Comparison of ENCODE assay signal across 8 cellular contexts in the genomic region with DNA sequence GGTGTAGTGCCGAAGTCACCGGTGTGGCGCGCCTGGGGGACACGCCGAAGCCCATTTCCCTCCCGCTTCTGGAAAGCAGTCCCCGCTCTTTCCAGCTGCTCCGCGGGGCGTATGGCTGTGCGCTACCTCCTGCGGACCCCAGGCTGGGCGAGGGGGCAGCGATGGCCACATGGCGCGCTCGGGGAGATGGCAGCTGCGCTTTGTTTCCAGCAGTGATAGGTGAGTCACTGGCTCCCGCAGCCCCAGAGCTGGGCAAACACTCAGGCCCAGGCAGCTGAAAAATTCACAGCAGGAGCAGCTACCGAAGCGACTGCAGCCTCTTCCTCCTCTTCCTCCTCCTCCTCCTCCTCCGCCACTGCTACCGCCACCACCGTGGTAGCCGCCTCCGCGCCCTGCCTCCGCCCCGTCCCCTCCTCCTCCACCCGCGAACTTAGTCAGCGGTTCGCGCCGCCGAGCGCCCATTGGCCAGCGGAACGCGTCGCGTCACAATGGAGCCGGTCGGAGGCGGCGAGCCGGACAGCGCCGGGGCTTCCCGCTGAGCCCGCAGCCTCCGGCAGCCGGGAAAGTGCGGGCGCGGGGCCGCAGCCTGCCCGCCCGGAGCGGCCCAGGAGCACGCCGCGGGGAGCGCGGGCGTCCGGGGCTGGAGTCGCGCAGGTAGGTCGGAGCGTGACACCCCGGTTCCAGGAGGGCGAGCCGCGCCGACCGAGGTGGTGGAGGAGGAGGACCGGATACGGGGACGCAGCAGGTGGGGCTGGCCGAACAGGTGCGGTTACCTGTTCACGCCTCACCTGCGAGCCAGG. TPM values are rescaled to one million over a fixed set of nuclear protein-coding genes. Genes with fewer than 3 reads are reported as not detected.
A peak's percentile ranks its signal among the peaks of the same experiment; 100 is the strongest.
DNase-seq lines count a peak whose midpoint lies in the region; ATAC-seq, FAIRE-seq and TF ChIP-seq lines count a peak whose summit lies in the region.

Gene LRRC8B (plus strand): TSS at position 461 of the 800 bp plus-strand sequence. CDS start 57,822 bp downstream, outside the sequence.

- FAIRE-seq in HepG2 (lab: Jason Lieb, UNC): peak; percentile 42

- H3K4me3 ChIP-seq in HepG2 (replicated peaks in 1 of 3; ENCODE audit: insufficient read depth in 1 of 3, low read depth in 2 of 3, low read length in 3 of 3): peak within 1 kb of the TSS; percentile 77 to 100 (median 89)

- H3K36me3 ChIP-seq in HepG2 (replicated peaks in 1 of 2; ENCODE audit: control insufficient read depth in 1 of 2, insufficient read depth in 2 of 2, low read length in 2 of 2): no peaks in the 10 kb centered on the region

- DNase-seq in Ammon's horn (ENCODE audit: low spot score): peak; percentile 96
- peak; percentile 25 for DNase-seq in NCI-H524 treated with DMSO at 0.1 percent for 48 hours (lab: John Stamatoyannopoulos, UW)
- peak; percentile 92 to 93 for DNase-seq in activated CD4-positive, alpha-beta T cell treated with anti-CD3 and anti-CD28 coated beads, Interleukin-2, amount 50 U/mL, for 4 hours
- peak; percentile 93 for DNase-seq in dermis blood vessel endothelial cell
- DNase-seq in HepG2 (ENCODE audit: low spot score): peak; percentile 66
- peak; percentile 81 to 82 for DNase-seq in stimulated activated CD4-positive, alpha-beta T cell treated with anti-CD3 and anti-CD28 coated beads, Interleukin-2, amount 100 ng/mL, for 48 hours

- intact Hi-C loops in HepG2 (cut with micrococcal nuclease; ENCODE audit: unreplicated experiment): loop anchor here (5.0 to 10.0 kb wide), 2 partner anchors 43 to 630 kb away; partner anchors contain the start of gene GTF2B

- TF ChIP-seq POLR2A in HepG2 (IDR thresholded peaks at IDR 0.05; ENCODE audit: insufficient read depth in 1 of 2, low read depth in 2 of 2, low read length in 2 of 2): peak; percentile 87 to 92

- in situ Hi-C loops in HepG2 (cut with HindIII; ENCODE audit: extremely low pct_ligation_motif_present, low pct_unique_long_range_greater_than_20kb): no loop called here

- POLR2A ChIA-PET in HepG2 (lab: Yijun Ruan, JAX): interaction anchor here (0.7 to 0.9 kb wide), 5 partner anchors 12 to 72 kb away, joined by 3 read pairs; no protein-coding TSS in a partner anchor

- H3K9ac ChIP-seq in HepG2 (ENCODE audit: insufficient read depth, low read depth, low read length): peak within 1 kb of the TSS; percentile 89

- WGBS in HepG2 (ENCODE audit: low lambda C conversion rate): 1% methylated on average over 14 of the region's 85 CpGs

- TF ChIP-seq EP300 in HepG2 (IDR thresholded peaks at IDR 0.05; ENCODE audit: low read depth in 2 of 2, low read length in 2 of 2) (no peak), HepG2 (CRISPR knock-in tag; IDR thresholded peaks at IDR 0.05; ENCODE audit: borderline replicate concordance) (no peak)

- peaks cover 47% of the 10 kb centered on the region for H3K4me1 ChIP-seq in HepG2 (ENCODE audit: insufficient read depth, low read length)

- CTCF ChIA-PET in HepG2 (lab: Yijun Ruan, JAX; ENCODE audit: low intra/inter-chr PET ratio, low total read pairs): no interaction called here

- H3K9me3 ChIP-seq in HepG2 (ENCODE audit: low read length): no peaks in the 10 kb centered on the region

- no peak; the same call in 1 of the 2 replicates for TF ChIP-seq RAD21 in HepG2 (CRISPR knock-in tag; IDR thresholded peaks at IDR 0.05)

- H3K27me3 ChIP-seq in HepG2 (ENCODE audit: control insufficient read depth in 1 of 2, insufficient read depth in 2 of 2, low read length in 2 of 2): no peaks in the 10 kb centered on the region; a peak in 1 of 5 replicates

- peaks cover 16% of the 10 kb centered on the region for H3K79me2 ChIP-seq in HepG2 (ENCODE audit: insufficient read depth, low read length)

- H4K20me1 ChIP-seq in HepG2 (ENCODE audit: insufficient read depth, low read length): no peaks in the 10 kb centered on the region

- ATAC-seq in GM19035 (IDR thresholded peaks at IDR 0.05; ENCODE audit: unreplicated experiment) (peak; percentile 92), HG03342 (IDR thresholded peaks at IDR 0.05; ENCODE audit: unreplicated experiment) (peak; percentile 84), HepG2 (peak; percentile 96)

- no TSS peak for BruUV-seq in HepG2 (replicated peaks; lab: Mats Ljungman, UMichigan)

- 0 out of 2 replicates have a peak, but pooled peaks have one; percentile 11 for TF ChIP-seq CTCF in HepG2 (CRISPR knock-in tag; IDR thresholded peaks at IDR 0.05)

- H3K27ac ChIP-seq in HepG2 (ENCODE audit: extremely low read length, insufficient read depth, low read length): peak within 1 kb of the TSS; percentile 84

- H2AFZ ChIP-seq in HepG2 (ENCODE audit: low read length): peak within 1 kb of the TSS; percentile 76

- peak within 1 kb of the TSS; percentile 87 for H3K4me2 ChIP-seq in HepG2 (ENCODE audit: low read depth, low read length)

TF ChIP-seq in HepG2, 621 proteins besides CTCF, POLR2A, EP300 and RAD21 (continues in another document):
- TF ChIP-seq ZNF234 (CRISPR knock-in tag; conservative IDR thresholded peaks at IDR 0.05) (no peak; the same call in 1 of the 2 replicates), ZNF562 (CRISPR knock-in tag; IDR thresholded peaks at IDR 0.05; ENCODE audit: borderline replicate concordance) (no peak), ZSCAN12 (CRISPR knock-in tag; IDR thresholded peaks at IDR 0.05) (no peak), AGO2 (optimal IDR thresholded peaks at IDR 0.05; ENCODE audit: low read depth, low read length) (peak; percentile 78), SMARCE1 (IDR thresholded peaks at IDR 0.05; ENCODE audit: borderline replicate concordance) (no peak), FOXC1 (CRISPR knock-in tag; IDR thresholded peaks at IDR 0.05; ENCODE audit: borderline replicate concordance) (peak; percentile 84; the same call in 1 of the 2 replicates), SKI (IDR thresholded peaks at IDR 0.05; ENCODE audit: partially characterized antibody) (peak; percentile 8), ZSCAN22 (CRISPR knock-in tag; IDR thresholded peaks at IDR 0.05) (peak; percentile 21; the same call in 1 of the 2 replicates), FOXP4 (CRISPR knock-in tag; IDR thresholded peaks at IDR 0.05) (no peak), ZNF616 (CRISPR knock-in tag; IDR thresholded peaks at IDR 0.05; ENCODE audit: low read depth) (no peak), CBX2 (IDR thresholded peaks at IDR 0.05; ENCODE audit: low read depth, low read length) (no peak), CBX2 (CRISPR knock-in tag; IDR thresholded peaks at IDR 0.05; ENCODE audit: low read depth) (no peak), ZNF800 (CRISPR knock-in tag; IDR thresholded peaks at IDR 0.05) (0 out of 2 replicates have a peak, but pooled peaks have one; percentile 21)

RNA-seq across cellular contexts. Expression of gene LRRC8B, which starts in this region (rescaled TPM):
- total RNA-seq in dermis blood vessel endothelial cell (6.4 and 8.5 TPM in 2 replicates), HepG2 (2016; rRNA removed; fragmentation: Illumina TruSeq; extraction: Trizol) (7.6 and 9.2 TPM in 2 replicates)
- 1.1 and 1.4 TPM in 2 replicates for total RNA-seq in HepG2 (2016; cell fraction: cytosol; rRNA removed; fragmentation: Illumina TruSeq; extraction: Trizol; ENCODE audit: low read depth)
- 6.9 and 9.0 TPM in 2 replicates for total RNA-seq in HepG2 (2016; cell fraction: insoluble cytoplasmic fraction; rRNA removed; fragmentation: Illumina TruSeq; extraction: Trizol)
- total RNA-seq in HepG2 (2016; cell fraction: membrane; rRNA removed; fragmentation: Illumina TruSeq; extraction: Trizol): 5.0 and 5.5 TPM in 2 replicates
- 6.7 and 7.5 TPM in 2 replicates for total RNA-seq in HepG2 (2016; cell fraction: nucleus; rRNA removed; fragmentation: Illumina TruSeq; extraction: Trizol)
- polyA plus RNA-seq in HepG2 (2011; rRNA removed): 4.9 TPM in 2 replicates
- polyA plus RNA-seq in HepG2 (2011; cell fraction: cytosol; rRNA removed): 5.2 and 6.2 TPM in 2 replicates
- polyA plus RNA-seq in HepG2 (2011; cell fraction: nucleus; rRNA removed): 3.8 and 4.7 TPM in 2 replicates
- polyA plus RNA-seq in HepG2 (2012): 4.1 and 4.3 TPM in 2 replicates
- polyA plus RNA-seq in HepG2 (2016; cell fraction: cytosol; fragmentation: Illumina TruSeq; extraction: Trizol; ENCODE audit: low read depth): 0.52 and 0.54 TPM in 2 replicates
- 7.3 and 7.9 TPM in 2 replicates for polyA plus RNA-seq in HepG2 (2016; cell fraction: insoluble cytoplasmic fraction; fragmentation: Illumina TruSeq; extraction: Trizol; ENCODE audit: low read depth)
- 2.1 and 2.2 TPM in 2 replicates for polyA plus RNA-seq in HepG2 (2016; cell fraction: membrane; fragmentation: Illumina TruSeq; extraction: Trizol; ENCODE audit: low read depth)
- 6.1 and 6.2 TPM in 2 replicates for polyA plus RNA-seq in HepG2 (2016; cell fraction: nucleus; fragmentation: Illumina TruSeq; extraction: Trizol; ENCODE audit: insufficient read depth, low read depth)
- 25.7 and 28.2 TPM in 2 replicates for polyA minus RNA-seq in HepG2 (2011; rRNA and poly(A)+ RNA removed; ENCODE audit: low replicate concordance)
- 10.6 and 10.9 TPM in 2 replicates for polyA minus RNA-seq in HepG2 (2011; cell fraction: cytosol; rRNA and poly(A)+ RNA removed)
- polyA minus RNA-seq in HepG2 (2011; cell fraction: nucleus; rRNA and poly(A)+ RNA removed): 12.4 and 17.7 TPM in 2 replicates

Comparison
In these comparisons a context has a peak if more than half of its experiments do, and no peak if none do; other contexts are left out.
1. Peak in every context shown above with its lines: DNase-seq, ATAC-seq, H3K4me3 ChIP-seq and H3K27ac ChIP-seq.
2. DNase-seq: peak in every context shown above with its lines; median percentile 96 in Ammon's horn; 93 in dermis blood vessel endothelial cell; 92 in activated CD4-positive, alpha-beta T cell treated with anti-CD3 and anti-CD28 coated beads, Interleukin-2, amount 50 U/mL, for 4 hours; 82 in stimulated activated CD4-positive, alpha-beta T cell treated with anti-CD3 and anti-CD28 coated beads, Interleukin-2, amount 100 ng/mL, for 48 hours; 66 in HepG2; 25 in NCI-H524 treated with DMSO at 0.1 percent for 48 hours.